ENCODE assay signal across 1 cellular context in genomic region chr5:102755691-102756371, GRCh38.
TF ChIP-seq lines count a peak whose summit lies in the region.

No MANE protein-coding gene starts in this region.

TF ChIP-seq in K562, 482 proteins besides CTCF, POLR2A, EP300 and RAD21 (continued from another document):
- TF ChIP-seq ZNF449 (CRISPR knock-in tag; IDR thresholded peaks at IDR 0.05), result no peak
- TF ChIP-seq JUND (IDR thresholded peaks at IDR 0.05; ENCODE audit: borderline replicate concordance, low read depth, low read length), result 0 out of 2 replicates have a peak, but pooled peaks have one; percentile 9
- TF ChIP-seq JUND (tag; IDR thresholded peaks at IDR 0.05; ENCODE audit: borderline replicate concordance, low read depth, low read length), result peak; percentile 22; the same call in 1 of the 3 replicates
- TF ChIP-seq, protein P1, sequence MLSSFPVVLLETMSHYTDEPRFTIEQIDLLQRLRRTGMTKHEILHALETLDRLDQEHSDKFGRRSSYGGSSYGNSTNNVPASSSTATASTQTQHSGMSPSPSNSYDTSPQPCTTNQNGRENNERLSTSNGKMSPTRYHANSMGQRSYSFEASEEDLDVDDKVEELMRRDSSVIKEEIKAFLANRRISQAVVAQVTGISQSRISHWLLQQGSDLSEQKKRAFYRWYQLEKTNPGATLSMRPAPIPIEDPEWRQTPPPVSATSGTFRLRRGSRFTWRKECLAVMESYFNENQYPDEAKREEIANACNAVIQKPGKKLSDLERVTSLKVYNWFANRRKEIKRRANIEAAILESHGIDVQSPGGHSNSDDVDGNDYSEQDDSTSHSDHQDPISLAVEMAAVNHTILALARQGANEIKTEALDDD (IDR thresholded peaks at IDR 0.05), result peak; percentile 65
- TF ChIP-seq POLR2AphosphoS5 (IDR thresholded peaks at IDR 0.05; ENCODE audit: control insufficient read depth, insufficient read depth, low read depth, low read length), result no peak
- no peak for TF ChIP-seq ZNF785 (CRISPR knock-in tag; IDR thresholded peaks at IDR 0.05)
